In genomic region chr3:6867269-6867668, GRCh38 we compare ENCODE assay signal across 24 cellular contexts. TPM values are rescaled to one million over a fixed set of nuclear protein-coding genes. Genes with fewer than 3 reads are reported as not detected.
A peak's percentile ranks its signal among the peaks of the same experiment; 100 is the strongest.
DNase-seq lines count a peak whose midpoint lies in the region; TF ChIP-seq lines count a peak whose summit lies in the region.
"Had no signal": no experiment of that assay in that cellular context is flagged by ENCODE, and none has a peak within 500 bp of the region (broad histone marks: within the 10 kb centered on the region; RNA-seq: fewer than 3 reads in every experiment).

No MANE protein-coding gene starts in this region.

- H3K27me3 ChIP-seq in H9 (ENCODE audit: insufficient read depth, low read length) (peaks cover 20% of the 10 kb centered on the region; the same call in 1 of the 2 replicates), endodermal cell (ENCODE audit: control insufficient read depth, insufficient read depth, low read length, poor library complexity, severe bottlenecking) (peaks cover 46% of the 10 kb centered on the region), HAP-1 (ENCODE audit: low read depth) (no peaks in the 10 kb centered on the region)
- H3K27me3 ChIP-seq: BE2C; BLaER1 treated with 17β-estradiol and CSF1 and Interleukin-3, amounts not matched to agents 10 nM and 100 nM had no signal

- H3K14ac ChIP-seq in H9 (ENCODE audit: insufficient read depth, low read length) = no peak overlapping the region

- H3T11ph ChIP-seq in H9 (ENCODE audit: low read length) = no peak overlapping the region

- H3K36me3 Mint-ChIP-seq in H9 (ENCODE audit: insufficient read depth in 1 of 3, low read depth in 3 of 3) = no peaks in the 10 kb centered on the region
- no peaks in the 10 kb centered on the region for H3K36me3 Mint-ChIP-seq in endodermal cell (ENCODE audit: low read depth)
- H3K36me3 Mint-ChIP-seq in neural crest cell (ENCODE audit: low read depth) = no peaks in the 10 kb centered on the region
- H3K36me3 Mint-ChIP-seq: CD8-positive, alpha-beta memory T cell had no signal

- H2AFZ ChIP-seq in H9 (ENCODE audit: low read length) = no peak overlapping the region
- H2AFZ ChIP-seq: GM23338 had no signal

- H3K27ac ChIP-seq in H9 (ENCODE audit: insufficient read length, low read depth, low read length) (no peak overlapping the region), SK-N-MC (no peak overlapping the region), endodermal cell (ENCODE audit: low read depth, low read length) (no peak overlapping the region)
- H3K27ac ChIP-seq: A549; BLaER1 treated with 17β-estradiol and CSF1 and Interleukin-3, amounts not matched to agents 10 nM and 100 nM had no signal

- no peak overlapping the region for H2BK15ac ChIP-seq in H9 (ENCODE audit: low read depth, low read length)

- no peak overlapping the region for H2AK5ac ChIP-seq in H9 (ENCODE audit: insufficient read length, low read length)

- H2BK5ac ChIP-seq in H9 (ENCODE audit: insufficient read length, low read length) = no peak overlapping the region

- H2BK20ac ChIP-seq in H9 (ENCODE audit: low read depth, low read length, poor library complexity, severe bottlenecking) = no peak overlapping the region

- no peaks in the 10 kb centered on the region for H3K79me1 ChIP-seq in H9 (ENCODE audit: insufficient read depth, low read depth, low read length, poor library complexity, severe bottlenecking)

- no peak overlapping the region for H3K4me3 Mint-ChIP-seq in H9
- H3K4me3 Mint-ChIP-seq in endodermal cell = no peak overlapping the region
- H3K4me3 Mint-ChIP-seq in neural crest cell = no peak overlapping the region
- H3K4me3 Mint-ChIP-seq: CD14-positive monocyte; CD4-positive, alpha-beta T cell; CD8-positive, alpha-beta memory T cell; GM23338 had no signal

- H3K9me3 Mint-ChIP-seq in H9 (no peaks in the 10 kb centered on the region), endodermal cell (no peaks in the 10 kb centered on the region), neural crest cell (no peaks in the 10 kb centered on the region)

- no peak overlapping the region for H3K18ac ChIP-seq in H9 (ENCODE audit: insufficient read length, low read depth, low read length)

- H3K4me1 ChIP-seq in H9 (ENCODE audit: insufficient read depth, low read length) (no peaks in the 10 kb centered on the region), endodermal cell (ENCODE audit: control insufficient read depth, insufficient read depth, low read length) (no peaks in the 10 kb centered on the region), HAP-1 (no peaks in the 10 kb centered on the region)
- H3K4me1 ChIP-seq: A549; BE2C; BLaER1 treated with 17β-estradiol and CSF1 and Interleukin-3, amounts not matched to agents 10 nM and 100 nM had no signal

- H2BK12ac ChIP-seq in H9 (ENCODE audit: insufficient read length, low read depth, low read length) = no peak overlapping the region

- no peaks in the 10 kb centered on the region for H4K20me1 ChIP-seq in H9 (ENCODE audit: control insufficient read depth, insufficient read depth, insufficient read length)
- H4K20me1 ChIP-seq: BLaER1 treated with 17β-estradiol and CSF1 and Interleukin-3, amounts not matched to agents 10 nM and 100 nM had no signal

- TF ChIP-seq CTCF in H9 (conservative IDR thresholded peaks at IDR 0.05) (peak; percentile 31; the same call in 2 of the 3 replicates), endodermal cell (conservative IDR thresholded peaks at IDR 0.05) (peak; percentile 51), neural crest cell (conservative IDR thresholded peaks at IDR 0.05) (peak; percentile 25)

- H3K9ac ChIP-seq in H9 (ENCODE audit: extremely low read depth, insufficient read length, low read length) (no peak overlapping the region), SK-N-MC (ENCODE audit: insufficient read length) (no peak overlapping the region), endodermal cell (ENCODE audit: extremely low read depth, low read length, poor library complexity, severe bottlenecking) (no peak overlapping the region)
- H3K9ac ChIP-seq: BLaER1 treated with 17β-estradiol and CSF1 and Interleukin-3, amounts not matched to agents 10 nM and 100 nM had no signal

- H3K23me2 ChIP-seq in H9 (ENCODE audit: insufficient read length, low read depth, low read length, poor library complexity, severe bottlenecking) = peaks cover 7% of the 10 kb centered on the region

- no peak for DNase-seq in H9
- DNase-seq in SK-N-MC (ENCODE audit: low read depth, low spot score) = peak; percentile 26
- no peak for DNase-seq in endodermal cell
- DNase-seq in neural crest cell (ENCODE audit: low read depth, low spot score) = no peak
- DNase-seq in stimulated activated CD4-positive, alpha-beta T cell treated with anti-CD3 and anti-CD28 coated beads, Interleukin-15, amount 100 ng/mL, for 24 hours = no peak
- DNase-seq in hippocampal formation (lab: John Stamatoyannopoulos, UW) = no peak
- no peak for DNase-seq in HAP-1 (ENCODE audit: low spot score in 2 of 2)
- DNase-seq: 8988T; ACHN; AML-193; BE2C; CD4-positive, alpha-beta T cell; CD8-positive, alpha-beta memory T cell; DMS 273 treated with DMSO at 0.1 percent for 48 hours; DMS79; EL; GDM1; HCEC 1CT had no signal

- H3K4me2 ChIP-seq in H9 (ENCODE audit: insufficient read depth, insufficient read length, low read length) = no peak overlapping the region
- H3K4me2 ChIP-seq: A549; BLaER1 treated with 17β-estradiol and CSF1 and Interleukin-3, amounts not matched to agents 10 nM and 100 nM; GM23338 had no signal

- no peak overlapping the region for H3K4ac ChIP-seq in H9 (ENCODE audit: low read depth, low read length)

- H3K36me3 ChIP-seq in SK-N-MC (ENCODE audit: insufficient read depth, low read length) (no peaks in the 10 kb centered on the region), endodermal cell (ENCODE audit: control insufficient read depth, insufficient read depth, low read length) (no peaks in the 10 kb centered on the region), HAP-1 (replicated peaks) (no peaks in the 10 kb centered on the region)
- H3K36me3 ChIP-seq: BE2C; BLaER1 treated with 17β-estradiol and CSF1 and Interleukin-3, amounts not matched to agents 10 nM and 100 nM had no signal

- in situ Hi-C loops in HAP-1 (cut with MboI; ENCODE audit: low sequenced_read_pairs) = no loop called here

- no peak overlapping the region for H4K5ac ChIP-seq in H9 (ENCODE audit: insufficient read length, low read depth, low read length)

- no peak overlapping the region for H4K91ac ChIP-seq in H9 (ENCODE audit: insufficient read length, low read depth, low read length)

- H3K27me3 Mint-ChIP-seq in H9 (ENCODE audit: low read depth) = peaks cover 44% of the 10 kb centered on the region
- H3K27me3 Mint-ChIP-seq in endodermal cell (ENCODE audit: insufficient read depth) = peaks cover 44% of the 10 kb centered on the region
- H3K27me3 Mint-ChIP-seq in neural crest cell (ENCODE audit: low read depth) = peaks cover 49% of the 10 kb centered on the region

- H3K4me3 ChIP-seq in SK-N-MC (no peak overlapping the region), endodermal cell (ENCODE audit: low read length) (no peak overlapping the region), HAP-1 (no peak overlapping the region)
- H3K4me3 ChIP-seq: A549; BLaER1 treated with 17β-estradiol and CSF1 and Interleukin-3, amounts not matched to agents 10 nM and 100 nM; GM12878 had no signal

- no peak overlapping the region for H3K23ac ChIP-seq in H9 (ENCODE audit: insufficient read length, low read depth, low read length)

- H3K27ac Mint-ChIP-seq in H9 (no peak overlapping the region), endodermal cell (no peak overlapping the region), neural crest cell (ENCODE audit: unreplicated experiment) (no peak overlapping the region)
- H3K27ac Mint-ChIP-seq: CD14-positive monocyte; CD4-positive, alpha-beta T cell; CD8-positive, alpha-beta memory T cell; GM23338 had no signal

- WGBS in H9 (ENCODE audit: extremely low coverage, insufficient read length, low lambda C conversion rate) = no CpG with 5 or more reads among the region's 3 CpGs
- WGBS in endodermal cell (ENCODE audit: insufficient coverage in 1 of 2, insufficient read length in 1 of 2), 2 experiments = 86 to 97% methylated on average over 3 of the region's 3 CpGs

- H3K79me2 ChIP-seq in H9 (ENCODE audit: insufficient read depth, low read length) = no peaks in the 10 kb centered on the region

- H3K9me3 ChIP-seq in H9 (ENCODE audit: control insufficient read depth, low read depth, low read length) = no peaks in the 10 kb centered on the region
- no peaks in the 10 kb centered on the region for H3K9me3 ChIP-seq in SK-N-MC (ENCODE audit: low read depth, low read length)
- H3K9me3 ChIP-seq in endodermal cell (ENCODE audit: control insufficient read depth, low read length) = no peaks in the 10 kb centered on the region
- H3K9me3 ChIP-seq in HAP-1 = no peaks in the 10 kb centered on the region
- H3K9me3 ChIP-seq: A549, BE2C had no signal

- H3K4me1 Mint-ChIP-seq in H9 (peaks cover 7 to 14% of the 10 kb centered on the region in 2 experiments), endodermal cell (peaks cover 7% of the 10 kb centered on the region), neural crest cell (peaks cover 7% of the 10 kb centered on the region)
- H3K4me1 Mint-ChIP-seq: CD14-positive monocyte; CD8-positive, alpha-beta memory T cell had no signal

- no peak overlapping the region for H3K56ac ChIP-seq in H9 (ENCODE audit: insufficient read length, low read depth, low read length)

- no peak overlapping the region for H2BK120ac ChIP-seq in H9 (ENCODE audit: low read depth, low read length, poor library complexity, severe bottlenecking)

- no peak overlapping the region for H4K8ac ChIP-seq in H9 (replicated peaks; ENCODE audit: insufficient read length, low read depth, low read length)

RNA-seq across cellular contexts. Expression of gene GRM7, which starts 6.4 kb away (rescaled TPM):
- total RNA-seq in H9 (2021) = 0.28 and 0.70 TPM in 2 replicates
- under 1 TPM; 0.11 to 0.73 TPM for total RNA-seq in endodermal cell
- polyA plus RNA-seq in endodermal cell (2013, experiment 1 of 2) = 0.93 TPM
- 0.91 TPM for polyA plus RNA-seq in endodermal cell (2013, experiment 2 of 2)
- total RNA-seq in neural crest cell = 0.89 and 1.5 TPM in 2 replicates
- total RNA-seq: CD4-positive, alpha-beta T cell; CD8-positive, alpha-beta memory T cell; GM12878; GM23338; H4 had no signal
- polyA plus RNA-seq: A549; CD14-positive monocyte; CD8-positive, alpha-beta memory T cell; GM12878 had no signal
